In genomic region chr9:19184144-19184917, GRCh38 we compare ENCODE assay signal across 8 cellular contexts. TPM values are rescaled to one million over a fixed set of nuclear protein-coding genes. Genes with fewer than 3 reads are reported as not detected.
DNase-seq lines count a peak whose midpoint lies in the region; ATAC-seq lines count a peak whose summit lies in the region.

No MANE protein-coding gene starts in this region.

- H3K36me3 ChIP-seq in HUES6 (ENCODE audit: control insufficient read depth, insufficient read depth, low read length), result no peaks in the 10 kb centered on the region

- H3K9me3 ChIP-seq in HUES6 (ENCODE audit: control insufficient read depth, insufficient read depth, low read depth, low read length), result no peaks in the 10 kb centered on the region

- no peaks in the 10 kb centered on the region for H3K27me3 ChIP-seq in HUES6 (ENCODE audit: control insufficient read depth, insufficient read depth, low read length)

- ATAC-seq in GM21526 (IDR thresholded peaks at IDR 0.05; ENCODE audit: low FRiP score, unreplicated experiment) (peak; percentile 99), left lobe of liver (peak; percentile 71)
- peak; percentile 100 for ATAC-seq in activated CD4-positive, CD25-positive, alpha-beta regulatory T cell treated with anti-CD3 and anti-CD28 coated beads, Interleukin-2, amount 50 U/mL, for 24 hours

- H3K27ac ChIP-seq in HUES6 (ENCODE audit: low read depth, low read length), result peak overlapping the region; percentile 64; the same call in 1 of the 2 replicates

- H3K4me1 ChIP-seq in HUES6 (ENCODE audit: control insufficient read depth, insufficient read depth, low read length), result peaks cover 16% of the 10 kb centered on the region

- peak; percentile 3 for DNase-seq in COLO668 (lab: John Stamatoyannopoulos, UW; ENCODE audit: unreplicated experiment)
- DNase-seq in cerebellar cortex (ENCODE audit: low spot score), result peak; percentile 65
- peak; percentile 54 for DNase-seq in left lobe of liver (ENCODE audit: low spot score)
- peak; percentile 58 to 68 for DNase-seq in stimulated activated CD4-positive, alpha-beta T cell treated with anti-CD3 and anti-CD28 coated beads, Interleukin-2, amount 100 ng/mL, for 48 hours
- DNase-seq in NCI-H774 (lab: John Stamatoyannopoulos, UW), result no peak

- H3K4me3 ChIP-seq in HUES6 (ENCODE audit: low read depth, low read length), result no peak overlapping the region

- peak overlapping the region; percentile 2 for H3K9ac ChIP-seq in HUES6 (ENCODE audit: low read length)

RNA-seq across cellular contexts. Expression of gene DENND4C, which starts 46.2 kb away (rescaled TPM):
- 17.1 TPM for total RNA-seq in left lobe of liver

RNA-seq across cellular contexts. Expression of gene PLIN2, which starts 57.0 kb away (rescaled TPM):
- 281 TPM for total RNA-seq in left lobe of liver
